ENCODE assay signal across 11 cellular contexts in the genomic region with DNA sequence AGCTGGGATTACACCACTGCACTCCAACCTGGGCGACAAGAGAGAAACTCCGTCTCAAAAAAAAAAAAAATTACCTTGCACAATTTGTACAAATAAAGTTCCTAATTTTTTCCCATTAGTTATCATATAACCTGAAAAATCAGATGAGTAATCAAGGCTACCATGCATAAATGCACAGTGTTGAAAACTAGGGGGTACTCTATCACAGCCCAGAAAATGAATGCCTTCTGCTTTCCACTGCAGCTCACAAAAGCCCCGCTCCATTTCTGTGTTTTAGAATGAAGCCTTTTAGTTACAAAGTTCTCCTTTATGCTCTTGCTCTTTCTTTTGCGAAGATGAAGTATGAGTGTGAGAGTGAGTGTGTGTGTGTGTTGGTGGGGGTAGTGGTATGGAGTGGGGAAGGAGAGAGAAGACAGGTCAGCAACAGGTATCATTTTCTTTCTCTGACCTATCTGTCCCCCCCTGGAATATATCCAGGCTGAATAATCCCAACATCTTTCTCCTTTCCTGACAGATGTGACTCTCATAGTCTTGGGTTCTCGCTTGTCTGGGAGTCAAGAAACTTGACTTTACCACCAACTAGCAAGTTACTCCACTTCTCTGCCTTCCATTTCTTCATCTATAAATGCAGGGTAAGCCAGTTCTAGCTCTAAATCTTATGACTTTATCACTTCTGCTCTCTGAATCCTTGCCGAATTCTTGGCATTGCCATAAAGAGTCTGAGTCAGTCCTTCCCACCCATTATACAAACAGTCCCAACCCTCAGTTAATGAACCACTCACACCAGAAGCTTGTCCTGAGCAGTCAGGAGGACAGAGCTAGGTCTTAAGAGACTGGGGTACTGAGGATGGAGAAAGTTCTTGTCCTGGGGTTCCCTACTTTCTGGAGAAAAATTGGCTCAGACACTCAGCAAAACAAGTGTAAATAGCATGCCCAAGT. TPM values are rescaled to one million over a fixed set of nuclear protein-coding genes. Genes with fewer than 3 reads are reported as not detected.
A peak's percentile ranks its signal among the peaks of the same experiment; 100 is the strongest.
DNase-seq lines count a peak whose midpoint lies in the region; ATAC-seq and TF ChIP-seq lines count a peak whose summit lies in the region.
"Had no signal": no experiment of that assay in that cellular context is flagged by ENCODE, and none has a peak within 500 bp of the region (broad histone marks: within the 10 kb centered on the region; RNA-seq: fewer than 3 reads in every experiment).

No MANE protein-coding gene starts in this region.

- no peaks in the 10 kb centered on the region for H3K9me3 Mint-ChIP-seq in activated naive CD8-positive, alpha-beta T cell treated with anti-CD3 and anti-CD28 coated beads, Interleukin-2, amount 50 U/mL, for 24 hours

- no peaks in the 10 kb centered on the region for H3K9me3 ChIP-seq in right cardiac atrium (ENCODE audit: control insufficient read depth, low read length)
- H3K9me3 ChIP-seq in upper lobe of right lung: no peaks in the 10 kb centered on the region

- ATAC-seq in right cardiac atrium: peak; percentile 57 to 97
- ATAC-seq in activated naive CD8-positive, alpha-beta T cell treated with anti-CD3 and anti-CD28 coated beads, Interleukin-2, amount 50 U/mL, for 24 hours: no peak
- peak; percentile 97 for ATAC-seq in upper lobe of right lung
- no peak for ATAC-seq in HG03565 (IDR thresholded peaks at IDR 0.05; ENCODE audit: unreplicated experiment)
- ATAC-seq in GM18873 (IDR thresholded peaks at IDR 0.05; ENCODE audit: low FRiP score, unreplicated experiment): no peak

- H3K36me3 Mint-ChIP-seq in activated naive CD8-positive, alpha-beta T cell treated with anti-CD3 and anti-CD28 coated beads, Interleukin-2, amount 50 U/mL, for 24 hours (ENCODE audit: low read depth): peaks cover 39% of the 10 kb centered on the region

- no peak for DNase-seq in right cardiac atrium
- DNase-seq in cardiac septum (ENCODE audit: low spot score): no peak
- DNase-seq in activated naive CD8-positive, alpha-beta T cell treated with anti-CD3 and anti-CD28 coated beads, Interleukin-2, amount 50 U/mL, for 24 hours: no peak
- peak; percentile 82 for DNase-seq in kidney epithelial cell (ENCODE audit: low read depth)
- DNase-seq in upper lobe of right lung: no peak
- no peak for DNase-seq in activated CD8-positive, alpha-beta memory T cell treated with anti-CD3 and anti-CD28 coated beads, Interleukin-2, amount 50 U/mL, for 48 hours
- DNase-seq: activated T-cell treated with anti-CD3 and anti-CD28 coated beads for 4 hours, COR-L47 had no signal

- no peak for TF ChIP-seq CTCF in kidney epithelial cell (IDR thresholded peaks at IDR 0.05; ENCODE audit: insufficient read depth, low read length, poor library complexity, severe bottlenecking)
- TF ChIP-seq CTCF in upper lobe of right lung (IDR thresholded peaks at IDR 0.05): no peak

- H3K27ac ChIP-seq in right cardiac atrium (ENCODE audit: low read length): no peak overlapping the region
- H3K27ac ChIP-seq in upper lobe of right lung: peak overlapping the region; percentile 40

- H3K27me3 Mint-ChIP-seq in activated naive CD8-positive, alpha-beta T cell treated with anti-CD3 and anti-CD28 coated beads, Interleukin-2, amount 50 U/mL, for 24 hours: no peaks in the 10 kb centered on the region

- no peak overlapping the region for H3K4me3 ChIP-seq in right cardiac atrium (ENCODE audit: low read length)
- no peak overlapping the region for H3K4me3 ChIP-seq in kidney epithelial cell (ENCODE audit: low read depth, low read length)
- no peak overlapping the region for H3K4me3 ChIP-seq in upper lobe of right lung

- H3K4me1 ChIP-seq in right cardiac atrium (ENCODE audit: control insufficient read depth, insufficient read depth, low read length) (no peaks in the 10 kb centered on the region), upper lobe of right lung (no peaks in the 10 kb centered on the region)

- H3K36me3 ChIP-seq in kidney epithelial cell (ENCODE audit: control insufficient read depth, insufficient read depth, low read length) (no peaks in the 10 kb centered on the region), upper lobe of right lung (no peaks in the 10 kb centered on the region)

- no peak overlapping the region for H3K4me3 Mint-ChIP-seq in activated naive CD8-positive, alpha-beta T cell treated with anti-CD3 and anti-CD28 coated beads, Interleukin-2, amount 50 U/mL, for 24 hours

- intact Hi-C loops in right cardiac atrium (cut with DNase I): no loop called here
- intact Hi-C loops in cardiac septum (cut with DNase I): no loop called here
- intact Hi-C loops in upper lobe of right lung (cut with DNase I): no loop called here

- WGBS in right cardiac atrium: 81% methylated on average over 6 of the region's 6 CpGs

- peak overlapping the region; percentile 23 for H3K27ac Mint-ChIP-seq in activated naive CD8-positive, alpha-beta T cell treated with anti-CD3 and anti-CD28 coated beads, Interleukin-2, amount 50 U/mL, for 24 hours

- H3K27me3 ChIP-seq in right cardiac atrium (ENCODE audit: control insufficient read depth, insufficient read depth) (no peaks in the 10 kb centered on the region), kidney epithelial cell (ENCODE audit: control insufficient read depth, insufficient read depth, low read length) (no peaks in the 10 kb centered on the region), upper lobe of right lung (no peaks in the 10 kb centered on the region)

- peaks cover 47% of the 10 kb centered on the region for H3K4me1 Mint-ChIP-seq in activated naive CD8-positive, alpha-beta T cell treated with anti-CD3 and anti-CD28 coated beads, Interleukin-2, amount 50 U/mL, for 24 hours

RNA-seq across cellular contexts. Expression of gene BIN2, which starts 16.1 kb away (rescaled TPM):
- total RNA-seq in right cardiac atrium (1 to 10 TPM; 2.5 to 4.5 (median 3.2) TPM), cardiac septum (2.4 TPM), kidney epithelial cell (not detected in 2 replicates), upper lobe of right lung (26.1 TPM)
- polyA plus RNA-seq in right cardiac atrium: 1.8 TPM

RNA-seq across cellular contexts. Expression of gene SMAGP, which starts 37.7 kb away (rescaled TPM):
- 1 to 10 TPM; 1.4 to 6.2 (median 3.1) TPM for total RNA-seq in right cardiac atrium
- 3.6 TPM for polyA plus RNA-seq in right cardiac atrium
- 4.4 TPM for total RNA-seq in cardiac septum
- 15.7 and 24.5 TPM in 2 replicates for total RNA-seq in kidney epithelial cell
- 34.2 TPM for total RNA-seq in upper lobe of right lung

RNA-seq across cellular contexts. Expression of gene CELA1, which starts 38.6 kb away (rescaled TPM):
- total RNA-seq in right cardiac atrium: under 1 TPM in 1 of 4 donors, not detected in 3; 0.26 TPM
- polyA plus RNA-seq in right cardiac atrium: not detected
- not detected for total RNA-seq in cardiac septum
- total RNA-seq in kidney epithelial cell: not detected in 2 replicates
- not detected for total RNA-seq in upper lobe of right lung
- total RNA-seq: OCI-LY7 had no signal

Comparison
In these comparisons a context has a peak if more than half of its experiments do, and no peak if none do; other contexts are left out.
1. ATAC-seq: peak in right cardiac atrium (2 of 2) and upper lobe of right lung (single experiment); none in activated naive CD8-positive, alpha-beta T cell treated with anti-CD3 and anti-CD28 coated beads, Interleukin-2, amount 50 U/mL, for 24 hours (single experiment), HG03565 (single experiment) and GM18873 (single experiment).